ENCODE assay signal across 9 cellular contexts in genomic region chr19:9436358-9436757, GRCh38. TPM values are rescaled to one million over a fixed set of nuclear protein-coding genes. Genes with fewer than 3 reads are reported as not detected.
DNase-seq lines count a peak whose midpoint lies in the region; ATAC-seq and TF ChIP-seq lines count a peak whose summit lies in the region.
"Had no signal": no experiment of that assay in that cellular context is flagged by ENCODE, and none has a peak within 500 bp of the region (broad histone marks: within the 10 kb centered on the region; RNA-seq: fewer than 3 reads in every experiment).

No MANE protein-coding gene starts in this region.

- BruUV-seq in mammary epithelial cell (replicated peaks; lab: Mats Ljungman, UMichigan) = no TSS peak

- no peak for ATAC-seq in DND-41 (ENCODE audit: insufficient read depth, low read depth)

- CTCF ChIA-PET in mammary epithelial cell (lab: Charles Lee; ENCODE audit: low non-redundant PET) = no interaction called here

- H4K20me1 ChIP-seq in DND-41 (ENCODE audit: insufficient read depth, low read length) (peaks cover 4% of the 10 kb centered on the region), mammary epithelial cell (ENCODE audit: insufficient read depth, low read length) (no peaks in the 10 kb centered on the region)

- H3K4me3 ChIP-seq in DND-41 (ENCODE audit: low read depth in 1 of 2, low read length in 2 of 2) (peak overlapping the region; percentile 70 to 89; a peak in 3 of 4 replicates), LNCaP clone FGC (ENCODE audit: low read depth, low read length) (peak overlapping the region; percentile 73), mammary epithelial cell (replicated peaks in 1 of 3; ENCODE audit: insufficient read depth in 1 of 3, low read depth in 2 of 3, low read length in 3 of 3) (peak overlapping the region in 2 of 3 experiments; percentile 84 to 95), neuron (ENCODE audit: low read length) (peak overlapping the region; percentile 87)

- H3K4me2 ChIP-seq in DND-41 (ENCODE audit: insufficient read depth, low read length) = peak overlapping the region; percentile 81
- H3K4me2 ChIP-seq in mammary epithelial cell (ENCODE audit: insufficient read depth, low read depth, low read length) = peak overlapping the region; percentile 88

- peaks cover 25% of the 10 kb centered on the region for H3K36me3 ChIP-seq in DND-41 (ENCODE audit: insufficient read depth, low read length)
- H3K36me3 ChIP-seq in mammary epithelial cell (ENCODE audit: insufficient read depth, low read length) = peaks cover 4% of the 10 kb centered on the region
- H3K36me3 ChIP-seq in neuron (ENCODE audit: insufficient read depth, low read length) = peaks cover 15% of the 10 kb centered on the region

- H3K9ac ChIP-seq in DND-41 (ENCODE audit: low read depth, low read length) = peak overlapping the region; percentile 79
- no peak overlapping the region for H3K9ac ChIP-seq in mammary epithelial cell (ENCODE audit: insufficient read depth, low read length)

- WGBS in mammary epithelial cell (ENCODE audit: low coverage, missing lambda C conversion rate) = 97% methylated on average over 4 of the region's 4 CpGs

- H3K27ac ChIP-seq in DND-41 (ENCODE audit: low read length) (peak overlapping the region; percentile 95), mammary epithelial cell (ENCODE audit: insufficient read depth, low read depth, low read length) (no peak overlapping the region), substantia nigra (ENCODE audit: low read depth, low read length, poor library complexity, severe bottlenecking) (no peak overlapping the region)

- H3K27me3 ChIP-seq in DND-41 (ENCODE audit: insufficient read depth, low read length, poor library complexity) (no peaks in the 10 kb centered on the region), mammary epithelial cell (ENCODE audit: insufficient read depth, low read length) (no peaks in the 10 kb centered on the region), neuron (ENCODE audit: insufficient read depth, low read length) (no peaks in the 10 kb centered on the region)

- H2AFZ ChIP-seq in DND-41 (ENCODE audit: low read depth, low read length) = peak overlapping the region; percentile 94
- H2AFZ ChIP-seq in mammary epithelial cell (ENCODE audit: low read depth, low read length) = no peak overlapping the region
- H2AFZ ChIP-seq in neuron (ENCODE audit: low read depth, low read length) = peak overlapping the region; percentile 77

- dilution Hi-C loops in mammary epithelial cell (cut with HindIII; ENCODE audit: low sequenced_read_pairs) = no loop called here

- H3K4me1 ChIP-seq in DND-41 (ENCODE audit: insufficient read depth, low read length) (peaks cover 39% of the 10 kb centered on the region), mammary epithelial cell (ENCODE audit: insufficient read depth, low read length) (no peaks in the 10 kb centered on the region), neuron (ENCODE audit: insufficient read depth, low read length) (peaks cover 16% of the 10 kb centered on the region)

- in situ Hi-C loops in mammary epithelial cell (cut with MboI; ENCODE audit: low sequenced_read_pairs in 2 of 2) = no loop called here

- intact Hi-C loops in mammary epithelial cell (cut with micrococcal nuclease) = loop anchor here (5.0 to 10.0 kb wide), 3 partner anchors 98 to 358 kb away; partner anchors contain the start of genes ZNF426 and ZNF699

- H3K9me3 ChIP-seq in DND-41 (ENCODE audit: insufficient read depth, low read length, severe bottlenecking) (no peaks in the 10 kb centered on the region), mammary epithelial cell (replicated peaks; ENCODE audit: insufficient read depth, low read length) (peaks cover 4% of the 10 kb centered on the region), neuron (ENCODE audit: low read length) (peaks cover 8% of the 10 kb centered on the region)

- no peak for DNase-seq in DND-41
- DNase-seq in LNCaP clone FGC (ENCODE audit: low read depth) = no peak
- no peak for DNase-seq in mammary epithelial cell
- DNase-seq in NCI-H1105 treated with DMSO at 0.1 percent for 48 hours (lab: John Stamatoyannopoulos, UW) = no peak
- no peak for DNase-seq in 8988T
- DNase-seq in substantia nigra (lab: John Stamatoyannopoulos, UW) = no peak
- DNase-seq: activated naive CD4-positive, alpha-beta T cell treated with Interleukin-2 at 50 U/mL for 16 hours; NCI-H1436 treated with DMSO at 0.1 percent for 48 hours had no signal

- peaks cover 81% of the 10 kb centered on the region for H3K79me2 ChIP-seq in DND-41 (ENCODE audit: insufficient read depth, low read length)
- H3K79me2 ChIP-seq in mammary epithelial cell (ENCODE audit: insufficient read depth, low read length) = peaks cover 19% of the 10 kb centered on the region

- TF ChIP-seq CTCF in DND-41 (IDR thresholded peaks at IDR 0.05; ENCODE audit: borderline replicate concordance, extremely low read depth, low read length, poor library complexity, severe bottlenecking) (no peak), LNCaP clone FGC (IDR thresholded peaks at IDR 0.05; ENCODE audit: control insufficient read depth, extremely low read depth, insufficient read depth) (no peak), mammary epithelial cell (conservative IDR thresholded peaks at IDR 0.05 in 1 of 2, IDR thresholded peaks at IDR 0.05 in 1 of 2; ENCODE audit: extremely low read depth in 1 of 2, insufficient read depth in 1 of 2, low read depth in 1 of 2, low read length in 2 of 2) (no peak)

RNA-seq across cellular contexts. Expression of gene ZNF266, which starts 1.0 kb away (rescaled TPM):
- 10 to 100 TPM; 10.5 to 14.2 TPM for total RNA-seq in mammary epithelial cell
- polyA plus RNA-seq in mammary epithelial cell = 6.5 TPM
- polyA minus RNA-seq in mammary epithelial cell = 13.6 TPM
